ENCODE assay signal across 20 cellular contexts in genomic region chr15:78037779-78038305, GRCh38. TPM values are rescaled to one million over a fixed set of nuclear protein-coding genes. Genes with fewer than 3 reads are reported as not detected.
DNase-seq lines count a peak whose midpoint lies in the region; ATAC-seq and TF ChIP-seq lines count a peak whose summit lies in the region.
"Had no signal": no experiment of that assay in that cellular context is flagged by ENCODE, and none has a peak within 500 bp of the region (broad histone marks: within the 10 kb centered on the region; RNA-seq: fewer than 3 reads in every experiment).

No MANE protein-coding gene starts in this region.

- H3K36me3 Mint-ChIP-seq in GM23338 (ENCODE audit: low read depth) (no peaks in the 10 kb centered on the region), nephron progenitor cell (ENCODE audit: low read depth) (no peaks in the 10 kb centered on the region)
- peaks cover 11% of the 10 kb centered on the region for H3K36me3 Mint-ChIP-seq in activated naive CD8-positive, alpha-beta T cell

- 0 out of 2 replicates have a peak overlapping the region, but pooled peaks have one; percentile 1 for H3K9ac ChIP-seq in BLaER1

- H3K4me1 ChIP-seq in BLaER1 (peaks cover 70% of the 10 kb centered on the region), GM23338 (ENCODE audit: insufficient read depth) (no peaks in the 10 kb centered on the region), heart right ventricle (peaks cover 10 to 87% (median 48%) of the 10 kb centered on the region in 9 donors)

- no peaks in the 10 kb centered on the region for H3K9me2 ChIP-seq in GM23338 (ENCODE audit: insufficient read depth)

- H2AFZ ChIP-seq in GM23338 = no peak overlapping the region

- H3K4me3 Mint-ChIP-seq in GM23338 = no peak overlapping the region; the same call in 2 of the 3 replicates
- H3K4me3 Mint-ChIP-seq in activated naive CD8-positive, alpha-beta T cell = peak overlapping the region; percentile 59
- H3K4me3 Mint-ChIP-seq in nephron progenitor cell = no peak overlapping the region

- peak overlapping the region; percentile 47 for H3K27ac ChIP-seq in BLaER1
- no peak overlapping the region for H3K27ac ChIP-seq in GM23338 (ENCODE audit: low read depth)
- H3K27ac ChIP-seq in dorsolateral prefrontal cortex = no peak overlapping the region
- peak overlapping the region in 2 of 10 donors; percentile 24 to 87 for H3K27ac ChIP-seq in heart right ventricle
- H3K27ac ChIP-seq: foreskin keratinocyte had no signal

- DNase-seq in GM23338 (ENCODE audit: low spot score) (no peak), nephron progenitor cell (no peak), dorsolateral prefrontal cortex (no peak), COLO829 (ENCODE audit: low spot score) (no peak), heart right ventricle (no peak)
- DNase-seq: aorta; effector CD8-positive, alpha-beta T cell; foreskin keratinocyte; GOT3; NCI-H1694 treated with DMSO at 0.1 percent for 48 hours; NCI-H69; posterior cingulate gyrus; stimulated activated CD4-positive, alpha-beta T cell treated with anti-CD3 and anti-CD28 coated beads, Interleukin-15, amount 100 ng/mL, for 24 hours; T1000; uterus had no signal

- H3K36me3 ChIP-seq in BLaER1 = peaks cover 29% of the 10 kb centered on the region
- no peaks in the 10 kb centered on the region for H3K36me3 ChIP-seq in GM23338 (ENCODE audit: insufficient read depth)
- H3K36me3 ChIP-seq in heart right ventricle = peaks cover 0 to 32% (median 0%) of the 10 kb centered on the region in 9 donors
- H3K36me3 ChIP-seq: uterus had no signal

- H3K9me3 ChIP-seq in BLaER1 = no peaks in the 10 kb centered on the region
- H3K9me3 ChIP-seq in heart right ventricle = no peaks in the 10 kb centered on the region
- H3K9me3 ChIP-seq: uterus had no signal

- H3K9me3 Mint-ChIP-seq in GM23338 = no peaks in the 10 kb centered on the region
- H3K9me3 Mint-ChIP-seq in activated naive CD8-positive, alpha-beta T cell (ENCODE audit: low read depth) = no peaks in the 10 kb centered on the region
- H3K9me3 Mint-ChIP-seq in nephron progenitor cell = no peaks in the 10 kb centered on the region

- H4K20me1 ChIP-seq in BLaER1 (no peaks in the 10 kb centered on the region), GM23338 (replicated peaks; ENCODE audit: insufficient read depth) (no peaks in the 10 kb centered on the region)

- no peaks in the 10 kb centered on the region for H3F3A ChIP-seq in GM23338 (replicated peaks; ENCODE audit: low read depth)

- H3K4me3 ChIP-seq in BLaER1 (no peak overlapping the region), GM23338 (no peak overlapping the region), dorsolateral prefrontal cortex (no peak overlapping the region), heart right ventricle (no peak overlapping the region)
- H3K4me3 ChIP-seq: K562, uterus had no signal

- H3K27me3 Mint-ChIP-seq in GM23338 (ENCODE audit: insufficient read depth, low read depth, poor library complexity) (no peaks in the 10 kb centered on the region), nephron progenitor cell (ENCODE audit: low read depth, poor library complexity) (peaks cover 7% of the 10 kb centered on the region)
- H3K27me3 Mint-ChIP-seq in activated naive CD8-positive, alpha-beta T cell = no peaks in the 10 kb centered on the region

- WGBS in heart right ventricle, 2 donors = 59 to 61% methylated on average over 4 of the region's 4 CpGs

- H3K4me1 Mint-ChIP-seq in GM23338 = peaks cover 14% of the 10 kb centered on the region
- H3K4me1 Mint-ChIP-seq in activated naive CD8-positive, alpha-beta T cell (ENCODE audit: low read depth) = peaks cover 98% of the 10 kb centered on the region
- peaks cover 70% of the 10 kb centered on the region for H3K4me1 Mint-ChIP-seq in nephron progenitor cell

- H3K4me2 ChIP-seq in BLaER1 = peak overlapping the region; percentile 46
- no peak overlapping the region for H3K4me2 ChIP-seq in GM23338

- no peak for TF ChIP-seq CTCF in GM23338 (conservative IDR thresholded peaks at IDR 0.05; ENCODE audit: low read depth in 2 of 2)
- TF ChIP-seq CTCF in nephron progenitor cell (IDR thresholded peaks at IDR 0.05) = no peak
- no peak for TF ChIP-seq CTCF in dorsolateral prefrontal cortex (IDR thresholded peaks at IDR 0.05 in 54 of 56, conservative IDR thresholded peaks at IDR 0.05 in 2 of 56; ENCODE audit: low read depth in 1 of 56, partially characterized antibody in 56 of 56)
- TF ChIP-seq CTCF in heart right ventricle (IDR thresholded peaks at IDR 0.05) = no peak

- intact Hi-C loops in dorsolateral prefrontal cortex (cut with DNase I) = no loop called here
- intact Hi-C loops in heart right ventricle (cut with DNase I) = loop anchor here in 3 of 10 donors (5.0 kb wide), 2 partner anchors 34 to 39 kb away; partner anchors contain the start of gene TBC1D2B (in 2 of the 3)

- ATAC-seq in GM23338 (no peak), HG02642 (IDR thresholded peaks at IDR 0.05; ENCODE audit: poor library complexity, unreplicated experiment) (no peak), heart right ventricle (no peak)
- ATAC-seq: foreskin keratinocyte had no signal

- no peaks in the 10 kb centered on the region for H3K79me2 ChIP-seq in GM23338 (replicated peaks; ENCODE audit: insufficient read depth)

- H3K27ac Mint-ChIP-seq in GM23338 (peak overlapping the region; percentile 82; the same call in 1 of the 2 replicates), nephron progenitor cell (peak overlapping the region; percentile 15)
- H3K27ac Mint-ChIP-seq in activated naive CD8-positive, alpha-beta T cell = peak overlapping the region; percentile 91

- H3K27me3 ChIP-seq in BLaER1 (no peaks in the 10 kb centered on the region), GM23338 (ENCODE audit: insufficient read depth) (no peaks in the 10 kb centered on the region), dorsolateral prefrontal cortex (no peaks in the 10 kb centered on the region), heart right ventricle (no peaks in the 10 kb centered on the region)
- H3K27me3 ChIP-seq: foreskin keratinocyte, uterus had no signal

TF ChIP-seq in GM23338, 12 proteins besides CTCF, POLR2A, EP300 and RAD21 (continues in another document):
- TF ChIP-seq STAT1 (IDR thresholded peaks at IDR 0.05; ENCODE audit: unreplicated experiment) = no peak
- no peak for TF ChIP-seq POLR2AphosphoS5 (IDR thresholded peaks at IDR 0.05; ENCODE audit: low read depth)

RNA-seq across cellular contexts. Expression of gene TBC1D2B, which starts 39.7 kb away (rescaled TPM):
- 17.0 and 17.8 TPM in 2 replicates for total RNA-seq in GM23338 (2014; rRNA removed; shearing (Covaris generic))
- 3.6 and 5.2 TPM in 2 replicates for polyA plus RNA-seq in GM23338 (2016; fragmentation: Nextera tagmentation; extraction: Ambion mirVana)
- 10 to 100 TPM; 18.5 to 62.5 (median 37.5) TPM for total RNA-seq in dorsolateral prefrontal cortex
- total RNA-seq in heart right ventricle = 10 to 100 TPM in 5 of 10 donors, 1 to 10 TPM in 5; 6.3 to 20.8 (median 10.0) TPM
- 1 to 10 TPM; 4.7 to 7.6 TPM for polyA plus RNA-seq in heart right ventricle

RNA-seq across cellular contexts. Expression of gene SH2D7, which starts 54.5 kb away (rescaled TPM):
- not detected in 2 replicates for total RNA-seq in GM23338 (2014; rRNA removed; shearing (Covaris generic))
- 0.31 and 0.33 TPM in 2 replicates for polyA plus RNA-seq in GM23338 (2016; fragmentation: Nextera tagmentation; extraction: Ambion mirVana)
- total RNA-seq in dorsolateral prefrontal cortex = not detected
- not detected for total RNA-seq in heart right ventricle
- not detected for polyA plus RNA-seq in heart right ventricle
- total RNA-seq: aorta, foreskin keratinocyte, K562, uterus had no signal
- polyA plus RNA-seq: BJ, foreskin keratinocyte, K562 had no signal

Comparison
In these comparisons a context has a peak if more than half of its experiments do, and no peak if none do; other contexts are left out.
1. H3K27ac Mint-ChIP-seq: peak in every context shown above with its lines; median percentile 91 in activated naive CD8-positive, alpha-beta T cell; 82 in GM23338; 15 in nephron progenitor cell.